Comparison of ENCODE assay signal across 8 cellular contexts in the genomic region with DNA sequence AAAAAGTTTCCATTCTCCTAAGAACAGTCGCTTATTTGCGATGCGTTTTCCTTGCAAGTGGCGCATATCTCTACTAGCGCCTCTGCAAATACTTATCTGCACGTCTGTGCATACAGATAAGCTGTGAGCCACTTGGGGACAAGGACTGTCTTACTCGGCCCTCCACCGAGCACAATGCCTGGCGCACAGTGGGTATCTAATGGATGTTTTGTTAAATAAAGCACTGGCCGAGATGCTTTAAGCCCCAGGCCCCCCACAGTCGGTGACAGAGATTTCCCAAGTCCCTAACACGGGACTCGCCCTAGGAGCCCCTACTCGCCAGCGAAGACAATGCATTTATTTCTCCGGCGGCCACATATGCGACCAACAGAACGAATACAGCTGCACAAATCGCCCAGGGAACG. TPM values are rescaled to one million over a fixed set of nuclear protein-coding genes. Genes with fewer than 3 reads are reported as not detected.
A peak's percentile ranks its signal among the peaks of the same experiment; 100 is the strongest.
DNase-seq lines count a peak whose midpoint lies in the region; ATAC-seq and TF ChIP-seq lines count a peak whose summit lies in the region.

No MANE protein-coding gene starts in this region.

- no peak for DNase-seq in AG04449 (ENCODE audit: low read depth, low spot score)
- peak; percentile 49 to 92 (median 86) for DNase-seq in NCI-H1417 (lab: John Stamatoyannopoulos, UW)
- no peak for DNase-seq in activated naive CD8-positive, alpha-beta T cell treated with anti-CD3 and anti-CD28 coated beads, Interleukin-2, amount 10 ng/mL, durations not matched to agents 7 days and 5 days
- DNase-seq in right cardiac atrium: no peak
- DNase-seq in middle frontal gyrus (ENCODE audit: extremely low spot score, low spot score): no peak

- peaks cover 19% of the 10 kb centered on the region for H3K4me1 Mint-ChIP-seq in activated naive CD8-positive, alpha-beta T cell treated with anti-CD3 and anti-CD28 coated beads, Interleukin-2, amount 10 ng/mL, durations not matched to agents 7 days and 5 days

- peak overlapping the region; percentile 87 for H3K27ac Mint-ChIP-seq in activated naive CD8-positive, alpha-beta T cell treated with anti-CD3 and anti-CD28 coated beads, Interleukin-2, amount 10 ng/mL, durations not matched to agents 7 days and 5 days

- H3K27ac ChIP-seq in right cardiac atrium (ENCODE audit: low read length) (peak overlapping the region; percentile 83), rectal smooth muscle tissue (ENCODE audit: low read depth, low read length) (peak overlapping the region; percentile 68)

- ATAC-seq in HG02610 (IDR thresholded peaks at IDR 0.05; ENCODE audit: unreplicated experiment) (peak; percentile 27), right cardiac atrium (peak; percentile 32 to 59)
- peak; percentile 26 for ATAC-seq in activated naive CD8-positive, alpha-beta T cell treated with anti-CD3 and anti-CD28 coated beads, Interleukin-2, amount 10 ng/mL, durations not matched to agents 7 days and 5 days (ENCODE audit: low read depth)

- no peaks in the 10 kb centered on the region for H3K9me3 Mint-ChIP-seq in activated naive CD8-positive, alpha-beta T cell treated with anti-CD3 and anti-CD28 coated beads, Interleukin-2, amount 10 ng/mL, durations not matched to agents 7 days and 5 days

- under 1% methylated on average over 21 of the region's 21 CpGs for WGBS in right cardiac atrium

- H3K4me3 ChIP-seq in AG04449 (ENCODE audit: low read depth, low read length) (peak overlapping the region; percentile 90), GM08714 (ENCODE audit: low read length) (peak overlapping the region; percentile 90), right cardiac atrium (ENCODE audit: low read length) (peak overlapping the region; percentile 90), rectal smooth muscle tissue (ENCODE audit: low read length) (peak overlapping the region; percentile 81)

- H3K36me3 ChIP-seq in rectal smooth muscle tissue (ENCODE audit: control insufficient read depth, insufficient read depth, low read length): no peaks in the 10 kb centered on the region

- CTCF ChIA-PET in AG04449 (lab: Yijun Ruan, JAX): interaction anchor here (1.0 kb wide), 1 partner anchor 35 kb away, joined by 3 read pairs; no protein-coding TSS in a partner anchor

- peak overlapping the region; percentile 97 for H3K4me3 Mint-ChIP-seq in activated naive CD8-positive, alpha-beta T cell treated with anti-CD3 and anti-CD28 coated beads, Interleukin-2, amount 10 ng/mL, durations not matched to agents 7 days and 5 days

- no peaks in the 10 kb centered on the region for H3K4me1 ChIP-seq in right cardiac atrium (ENCODE audit: control insufficient read depth, insufficient read depth, low read length)
- H3K4me1 ChIP-seq in rectal smooth muscle tissue (ENCODE audit: control insufficient read depth, insufficient read depth, low read length): no peaks in the 10 kb centered on the region

- no peaks in the 10 kb centered on the region for H3K9me3 ChIP-seq in right cardiac atrium (ENCODE audit: control insufficient read depth, low read length)

- POLR2A ChIA-PET in AG04449 (lab: Yijun Ruan, JAX): no interaction called here
- POLR2A ChIA-PET in activated naive CD8-positive, alpha-beta T cell treated with anti-CD3 and anti-CD28 coated beads, Interleukin-2, amount 10 ng/mL, durations not matched to agents 7 days and 5 days (lab: Charles Lee): interaction anchor here (1.3 to 2.4 kb wide), 4 partner anchors 9 to 94 kb away, joined by 3 to 8 read pairs (median 5); a partner anchor contains a TSS

- no peaks in the 10 kb centered on the region for H3K27me3 Mint-ChIP-seq in activated naive CD8-positive, alpha-beta T cell treated with anti-CD3 and anti-CD28 coated beads, Interleukin-2, amount 10 ng/mL, durations not matched to agents 7 days and 5 days

- H3K9ac ChIP-seq in rectal smooth muscle tissue (ENCODE audit: low read length): no peak overlapping the region

- H3K36me3 Mint-ChIP-seq in activated naive CD8-positive, alpha-beta T cell treated with anti-CD3 and anti-CD28 coated beads, Interleukin-2, amount 10 ng/mL, durations not matched to agents 7 days and 5 days: peaks cover 10% of the 10 kb centered on the region

- intact Hi-C loops in right cardiac atrium (cut with DNase I): no loop called here

- H3K27me3 ChIP-seq in right cardiac atrium (ENCODE audit: control insufficient read depth, insufficient read depth) (no peaks in the 10 kb centered on the region), rectal smooth muscle tissue (ENCODE audit: control insufficient read depth, insufficient read depth, low read length) (no peaks in the 10 kb centered on the region)

- no peak for TF ChIP-seq CTCF in AG04449 (IDR thresholded peaks at IDR 0.05; ENCODE audit: insufficient read depth, low read length, missing control alignments)

RNA-seq across cellular contexts. Expression of a gene that starts 0.5 kb away (rescaled TPM):
- 10 to 100 TPM; 30.3 to 34.3 TPM for total RNA-seq in activated naive CD8-positive, alpha-beta T cell treated with anti-CD3 and anti-CD28 coated beads, Interleukin-2, amount 10 ng/mL, durations not matched to agents 7 days and 5 days
- 10 to 100 TPM; 23.4 to 33.1 (median 28.2) TPM for total RNA-seq in right cardiac atrium
- 9.8 TPM for polyA plus RNA-seq in right cardiac atrium

RNA-seq across cellular contexts. Expression of a gene that starts 43.6 kb away (rescaled TPM):
- total RNA-seq in activated naive CD8-positive, alpha-beta T cell treated with anti-CD3 and anti-CD28 coated beads, Interleukin-2, amount 10 ng/mL, durations not matched to agents 7 days and 5 days: 10 to 100 TPM; 35.8 to 37.4 TPM
- total RNA-seq in right cardiac atrium: 1 to 10 TPM; 7.4 to 9.7 (median 7.8) TPM
- 4.1 TPM for polyA plus RNA-seq in right cardiac atrium

Comparison
In these comparisons a context has a peak if more than half of its experiments do, and no peak if none do; other contexts are left out.
1. DNase-seq: peak in NCI-H1417 (3 of 3); none in AG04449 (single experiment), activated naive CD8-positive, alpha-beta T cell treated with anti-CD3 and anti-CD28 coated beads, Interleukin-2, amount 10 ng/mL, durations not matched to agents 7 days and 5 days (single experiment), right cardiac atrium (0 of 3) and middle frontal gyrus (single experiment).
2. Peak in every context shown above with its lines, with median percentiles within 50 percentile points of each other: H3K4me3 ChIP-seq and ATAC-seq.